Comparison of ENCODE assay signal across 34 cellular contexts in genomic region chr14:44109041-44109440, GRCh38.
"Had no signal": no experiment of that assay in that cellular context is flagged by ENCODE, and none has a peak within 500 bp of the region (broad histone marks: within the 10 kb centered on the region; RNA-seq: fewer than 3 reads in every experiment).

No MANE protein-coding gene starts in this region.

- H3K79me2 ChIP-seq: hepatocyte had no signal

- H3K27me3 Mint-ChIP-seq: activated CD4-positive, alpha-beta memory T cell treated with anti-CD3 and anti-CD28 coated beads for 36 hours; activated CD4-positive, alpha-beta T cell treated with anti-CD3 and anti-CD28 coated beads for 36 hours; activated CD4-positive, alpha-beta T cell treated with anti-CD3 and anti-CD28 coated beads, Interleukin-2, amount 10 ng/mL, durations not matched to agents 24 days and 14 days; activated CD8-positive, alpha-beta memory T cell treated with anti-CD3 and anti-CD28 coated beads, Interleukin-2, amount 10 ng/mL, durations not matched to agents 7 days and 5 days; activated naive CD4-positive, alpha-beta T cell treated with anti-CD3 and anti-CD28 coated beads, Interleukin-2, amount 50 U/mL, for 24 hours; activated naive CD8-positive, alpha-beta T cell treated with anti-CD3 and anti-CD28 coated beads for 36 hours; activated naive CD8-positive, alpha-beta T cell treated with anti-CD3 and anti-CD28 coated beads, Interleukin-2, amount 50 U/mL, for 24 hours; activated T-cell treated with anti-CD3 and anti-CD28 coated beads, Interleukin-2, amount 50 U/mL, for 24 hours; brain; effector memory CD8-positive, alpha-beta T cell; T-helper 17 cell had no signal

- H3K4me2 ChIP-seq: hepatocyte had no signal

- H3K4me3 Mint-ChIP-seq: activated CD4-positive, alpha-beta memory T cell treated with anti-CD3 and anti-CD28 coated beads for 36 hours; activated CD4-positive, alpha-beta T cell treated with anti-CD3 and anti-CD28 coated beads for 36 hours; activated CD4-positive, alpha-beta T cell treated with anti-CD3 and anti-CD28 coated beads, Interleukin-2, amount 10 ng/mL, durations not matched to agents 24 days and 14 days; activated CD8-positive, alpha-beta memory T cell treated with anti-CD3 and anti-CD28 coated beads, Interleukin-2, amount 10 ng/mL, durations not matched to agents 7 days and 5 days; activated CD8-positive, alpha-beta T cell treated with anti-CD3 and anti-CD28 coated beads, Interleukin-2, amount 10 ng/mL, durations not matched to agents 7 days and 5 days; activated naive CD4-positive, alpha-beta T cell treated with anti-CD3 and anti-CD28 coated beads for 36 hours; activated naive CD4-positive, alpha-beta T cell treated with anti-CD3 and anti-CD28 coated beads, Interleukin-2, amount 50 U/mL, for 24 hours; activated naive CD8-positive, alpha-beta T cell treated with anti-CD3 and anti-CD28 coated beads for 36 hours; activated naive CD8-positive, alpha-beta T cell treated with anti-CD3 and anti-CD28 coated beads, Interleukin-2, amount 50 U/mL, for 24 hours; activated T-cell treated with anti-CD3 and anti-CD28 coated beads, Interleukin-2, amount 50 U/mL, for 24 hours; brain; effector memory CD8-positive, alpha-beta T cell; T-helper 17 cell; T-helper 2 cell treated with Interferon-gamma antibody and Interleukin-4, amounts not matched to agents 5 μg/mL and 100 μg/mL, for 36 hours had no signal

- H3K36me3 ChIP-seq: adrenal gland, gastroesophageal sphincter, heart right ventricle had no signal

- H3K36me3 Mint-ChIP-seq: activated CD4-positive, alpha-beta memory T cell treated with anti-CD3 and anti-CD28 coated beads for 36 hours; activated CD8-positive, alpha-beta memory T cell treated with anti-CD3 and anti-CD28 coated beads, Interleukin-2, amount 10 ng/mL, durations not matched to agents 7 days and 5 days; activated naive CD4-positive, alpha-beta T cell treated with anti-CD3 and anti-CD28 coated beads, Interleukin-2, amount 50 U/mL, for 24 hours; activated naive CD8-positive, alpha-beta T cell treated with anti-CD3 and anti-CD28 coated beads for 36 hours; brain had no signal

- H3K4me3 ChIP-seq: adrenal gland, gastroesophageal sphincter, heart right ventricle, hepatocyte had no signal

- DNase-seq: activated CD4-positive, alpha-beta memory T cell treated with anti-CD3 and anti-CD28 coated beads for 36 hours; activated CD4-positive, alpha-beta T cell treated with anti-CD3 and anti-CD28 coated beads for 36 hours; activated CD4-positive, alpha-beta T cell treated with anti-CD3 and anti-CD28 coated beads, Interleukin-2, amount 10 ng/mL, durations not matched to agents 24 days and 14 days; activated CD4-positive, CD25-positive, alpha-beta regulatory T cell; activated CD4-positive, CD25-positive, alpha-beta regulatory T cell treated with anti-CD3 and anti-CD28 coated beads, Interleukin-2, amount 50 U/mL, for 72 hours; activated CD8-positive, alpha-beta memory T cell treated with anti-CD3 and anti-CD28 coated beads, Interleukin-2, amount 10 ng/mL, durations not matched to agents 7 days and 5 days; activated CD8-positive, alpha-beta memory T cell treated with anti-CD3 and anti-CD28 coated beads, Interleukin-2, amount 50 U/mL, for 48 hours; activated CD8-positive, alpha-beta T cell treated with anti-CD3 and anti-CD28 coated beads, Interleukin-2, amount 10 ng/mL, durations not matched to agents 7 days and 5 days; activated effector memory CD4-positive, alpha-beta T cell treated with anti-CD3 and anti-CD28 coated beads, Interleukin-2, amount 50 U/mL, for 16 hours; activated naive CD4-positive, alpha-beta T cell treated with anti-CD3 and anti-CD28 coated beads for 36 hours; activated naive CD8-positive, alpha-beta T cell treated with anti-CD3 and anti-CD28 coated beads for 36 hours; activated naive CD8-positive, alpha-beta T cell treated with anti-CD3 and anti-CD28 coated beads, Interleukin-2, amount 50 U/mL, for 24 hours; activated T-cell treated with anti-CD3 and anti-CD28 coated beads for 4 hours; activated T-cell treated with anti-CD3 and anti-CD28 coated beads, Interleukin-2, amount 50 U/mL, for 24 hours; adrenal gland; amygdala; aorta; caudate nucleus; cortex of kidney; dermis blood vessel endothelial cell; effector CD4-positive, alpha-beta T cell; effector memory CD8-positive, alpha-beta T cell; foreskin melanocyte; heart right ventricle; T-helper 1 cell; T-helper 17 cell; T1000 had no signal

- H2AFZ ChIP-seq: hepatocyte had no signal

- ATAC-seq: activated CD4-positive, alpha-beta T cell treated with anti-CD3 and anti-CD28 coated beads for 36 hours; activated CD8-positive, alpha-beta memory T cell treated with anti-CD3 and anti-CD28 coated beads, Interleukin-2, amount 10 ng/mL, durations not matched to agents 7 days and 5 days; activated CD8-positive, alpha-beta T cell treated with anti-CD3 and anti-CD28 coated beads, Interleukin-2, amount 10 ng/mL, durations not matched to agents 7 days and 5 days; activated naive CD8-positive, alpha-beta T cell treated with anti-CD3 and anti-CD28 coated beads, Interleukin-2, amount 50 U/mL, for 24 hours; effector memory CD8-positive, alpha-beta T cell; gastroesophageal sphincter; heart right ventricle; T-helper 17 cell had no signal

- H3K4me1 Mint-ChIP-seq: activated CD4-positive, alpha-beta T cell treated with anti-CD3 and anti-CD28 coated beads for 36 hours; activated CD4-positive, alpha-beta T cell treated with anti-CD3 and anti-CD28 coated beads, Interleukin-2, amount 10 ng/mL, durations not matched to agents 24 days and 14 days; activated CD8-positive, alpha-beta memory T cell treated with anti-CD3 and anti-CD28 coated beads, Interleukin-2, amount 10 ng/mL, durations not matched to agents 7 days and 5 days; activated naive CD4-positive, alpha-beta T cell treated with anti-CD3 and anti-CD28 coated beads, Interleukin-2, amount 50 U/mL, for 24 hours; activated naive CD8-positive, alpha-beta T cell treated with anti-CD3 and anti-CD28 coated beads for 36 hours; activated naive CD8-positive, alpha-beta T cell treated with anti-CD3 and anti-CD28 coated beads, Interleukin-2, amount 50 U/mL, for 24 hours; brain; T-helper 17 cell had no signal

- H3K27ac Mint-ChIP-seq: activated CD4-positive, alpha-beta memory T cell treated with anti-CD3 and anti-CD28 coated beads for 36 hours; activated CD4-positive, alpha-beta T cell treated with anti-CD3 and anti-CD28 coated beads for 36 hours; activated CD4-positive, alpha-beta T cell treated with anti-CD3 and anti-CD28 coated beads, Interleukin-2, amount 10 ng/mL, durations not matched to agents 24 days and 14 days; activated CD8-positive, alpha-beta memory T cell treated with anti-CD3 and anti-CD28 coated beads, Interleukin-2, amount 10 ng/mL, durations not matched to agents 7 days and 5 days; activated CD8-positive, alpha-beta T cell treated with anti-CD3 and anti-CD28 coated beads, Interleukin-2, amount 10 ng/mL, durations not matched to agents 7 days and 5 days; activated naive CD4-positive, alpha-beta T cell treated with anti-CD3 and anti-CD28 coated beads for 36 hours; activated naive CD4-positive, alpha-beta T cell treated with anti-CD3 and anti-CD28 coated beads, Interleukin-2, amount 50 U/mL, for 24 hours; activated naive CD8-positive, alpha-beta T cell treated with anti-CD3 and anti-CD28 coated beads for 36 hours; activated naive CD8-positive, alpha-beta T cell treated with anti-CD3 and anti-CD28 coated beads, Interleukin-2, amount 50 U/mL, for 24 hours; activated T-cell treated with anti-CD3 and anti-CD28 coated beads, Interleukin-2, amount 50 U/mL, for 24 hours; activated T-helper 2 cell treated with anti-CD3 and anti-CD28 coated beads, Interferon-gamma antibody, Interleukin-2, Interleukin-4, amounts not matched to agents 10 μg/mL and 5 μg/mL and 100 μg/mL, durations not matched to agents 14 hours and 24 hours and 36 hours; brain; effector memory CD8-positive, alpha-beta T cell; T-helper 17 cell; T-helper 2 cell treated with Interferon-gamma antibody and Interleukin-4, amounts not matched to agents 5 μg/mL and 100 μg/mL, for 36 hours had no signal

- H3K27ac ChIP-seq: adrenal gland, gastroesophageal sphincter, heart right ventricle, hepatocyte had no signal

- H3K4me1 ChIP-seq: adrenal gland, gastroesophageal sphincter, heart right ventricle had no signal

- FAIRE-seq: colon had no signal

- H3K27me3 ChIP-seq: adrenal gland, gastroesophageal sphincter, heart right ventricle, hepatocyte had no signal
